8 cellular contexts compared by ENCODE assay signal in genomic region chr1:74673351-74674111, GRCh38. TPM values are rescaled to one million over a fixed set of nuclear protein-coding genes. Genes with fewer than 3 reads are reported as not detected.
DNase-seq lines count a peak whose midpoint lies in the region; ATAC-seq, FAIRE-seq and TF ChIP-seq lines count a peak whose summit lies in the region.

TSS of gene ERICH3 (minus strand) at chr1:74673792. CDS start at chr1:74673519, 273 bp downstream.

- H2AFZ ChIP-seq in osteoblast (ENCODE audit: low read length), result peak within 1 kb of the TSS; percentile 83

- TF ChIP-seq CTCF in A549 (IDR thresholded peaks at IDR 0.05), result no peak
- no peak for TF ChIP-seq CTCF in endothelial cell (IDR thresholded peaks at IDR 0.05; ENCODE audit: unreplicated experiment)
- TF ChIP-seq CTCF in osteoblast (IDR thresholded peaks at IDR 0.05; ENCODE audit: extremely low read depth, low read depth, low read length), result no peak

- no peaks in the 10 kb centered on the region for H3K9me3 Mint-ChIP-seq in endothelial cell (ENCODE audit: unreplicated experiment)

- no peaks in the 10 kb centered on the region for H3K36me3 ChIP-seq in osteoblast (ENCODE audit: insufficient read depth, low read length)

- peaks cover 3% of the 10 kb centered on the region for H3K27me3 Mint-ChIP-seq in endothelial cell (ENCODE audit: unreplicated experiment)

- POLR2A ChIA-PET in A549 (lab: Yijun Ruan, JAX), result no interaction called here

- DNase-seq in A549 (ENCODE audit: low read depth in 1 of 2, low spot score in 1 of 2), result no peak
- DNase-seq in NCI-H1092 (lab: John Stamatoyannopoulos, UW), result peak; percentile 62
- DNase-seq in endothelial cell (ENCODE audit: low spot score), result peak; percentile 20
- peak; percentile 53 for DNase-seq in osteoblast (ENCODE audit: insufficient read length, low spot score, missing footprints)
- no peak for DNase-seq in DMS79 treated with DMSO at 0.1 percent for 48 hours (lab: John Stamatoyannopoulos, UW)
- no peak for DNase-seq in urothelium cell line (ENCODE audit: low spot score)
- no peak for DNase-seq in effector CD8-positive, alpha-beta T cell (lab: John Stamatoyannopoulos, UW)

- H3K4me3 Mint-ChIP-seq in endothelial cell (ENCODE audit: unreplicated experiment), result peak within 1 kb of the TSS; percentile 78

- FAIRE-seq in A549 (lab: Jason Lieb, UNC) (no peak), urothelium cell line (lab: Jason Lieb, UNC) (no peak)

- 0 out of 3 replicates have a peak within 1 kb of the TSS, but pooled peaks have one; percentile 12 for H3K4me3 ChIP-seq in A549
- peak within 1 kb of the TSS; percentile 62 for H3K4me3 ChIP-seq in osteoblast (ENCODE audit: insufficient read depth, low read length)

- peak within 1 kb of the TSS; percentile 66 for H3K4me2 ChIP-seq in A549
- peak within 1 kb of the TSS; percentile 76 for H3K4me2 ChIP-seq in osteoblast (ENCODE audit: insufficient read depth, low read length)

- H3K27me3 ChIP-seq in osteoblast (ENCODE audit: insufficient read depth, low read length), result no peaks in the 10 kb centered on the region

- 62% methylated on average over 7 of the region's 44 CpGs for WGBS in A549 (ENCODE audit: missing lambda C conversion rate)

- H4K20me1 ChIP-seq in osteoblast (ENCODE audit: insufficient read depth, low read length), result no peaks in the 10 kb centered on the region

- no peaks in the 10 kb centered on the region for H3K79me2 ChIP-seq in osteoblast (ENCODE audit: insufficient read depth, low read length)

- TF ChIP-seq POLR2A in A549 (IDR thresholded peaks at IDR 0.05; ENCODE audit: low read length), result no peak

- no peak within 1 kb of the TSS for H3K27ac ChIP-seq in A549
- no peak within 1 kb of the TSS for H3K27ac ChIP-seq in osteoblast (ENCODE audit: low read depth, low read length)

- H3K4me1 ChIP-seq in A549 (no peaks in the 10 kb centered on the region), osteoblast (ENCODE audit: insufficient read depth, low read length) (peaks cover 2% of the 10 kb centered on the region)

- TF ChIP-seq RAD21 in A549 (conservative IDR thresholded peaks at IDR 0.05 in 1 of 2, IDR thresholded peaks at IDR 0.05 in 1 of 2), result no peak

- H3K27ac Mint-ChIP-seq in endothelial cell (ENCODE audit: unreplicated experiment), result no peak within 1 kb of the TSS

- CTCF ChIA-PET in A549 (lab: Yijun Ruan, JAX), result no interaction called here

- TF ChIP-seq EP300 in A549 (IDR thresholded peaks at IDR 0.05), result no peak

- no peaks in the 10 kb centered on the region for H3K4me1 Mint-ChIP-seq in endothelial cell (ENCODE audit: unreplicated experiment)

- H3K9me3 ChIP-seq in A549 (no peaks in the 10 kb centered on the region), osteoblast (ENCODE audit: low read depth, low read length) (no peaks in the 10 kb centered on the region)

- ATAC-seq in A549 (no peak), GM19023 (IDR thresholded peaks at IDR 0.05; ENCODE audit: unreplicated experiment) (peak; percentile 47)

- no peaks in the 10 kb centered on the region for H3K36me3 Mint-ChIP-seq in endothelial cell (ENCODE audit: low read depth, unreplicated experiment)

TF ChIP-seq in A549, 52 proteins besides CTCF, POLR2A, EP300 and RAD21:
- no peak for TF ChIP-seq ZSCAN20 (CRISPR knock-in tag; IDR thresholded peaks at IDR 0.05)
- TF ChIP-seq HOXB5 (CRISPR knock-in tag; IDR thresholded peaks at IDR 0.05), result no peak
- TF ChIP-seq, protein P1, sequence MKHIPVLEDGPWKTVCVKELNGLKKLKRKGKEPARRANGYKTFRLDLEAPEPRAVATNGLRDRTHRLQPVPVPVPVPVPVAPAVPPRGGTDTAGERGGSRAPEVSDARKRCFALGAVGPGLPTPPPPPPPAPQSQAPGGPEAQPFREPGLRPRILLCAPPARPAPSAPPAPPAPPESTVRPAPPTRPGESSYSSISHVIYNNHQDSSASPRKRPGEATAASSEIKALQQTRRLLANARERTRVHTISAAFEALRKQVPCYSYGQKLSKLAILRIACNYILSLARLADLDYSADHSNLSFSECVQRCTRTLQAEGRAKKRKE (CRISPR knock-in tag; IDR thresholded peaks at IDR 0.05; ENCODE audit: low read depth), result no peak
- no peak for TF ChIP-seq SMC3 (IDR thresholded peaks at IDR 0.05)
- no peak for TF ChIP-seq EHF (CRISPR knock-in tag; IDR thresholded peaks at IDR 0.05)
- TF ChIP-seq RCOR1 (IDR thresholded peaks at IDR 0.05; ENCODE audit: low read depth, low read length), result no peak

RNA-seq across cellular contexts. Expression of gene ERICH3, which starts in this region (rescaled TPM):
- polyA plus RNA-seq in A549 (2011; rRNA removed) (not detected in 2 replicates), A549 (2017; fragmentation: RNase III; extraction: RNeasy Plus Mini Kit Qiagen cat#74134 plus additional on column Dnase treatment) (not detected in 3 replicates)
- polyA plus RNA-seq in A549 (2012; cell fraction: cytosol; rRNA removed), result not detected in 2 replicates
- not detected in 2 replicates for polyA plus RNA-seq in A549 (2012; cell fraction: nucleus; rRNA removed)
- not detected in 2 replicates for polyA minus RNA-seq in A549 (2011; rRNA and poly(A)+ RNA removed)
- total RNA-seq in endothelial cell (ENCODE audit: unreplicated experiment) (2.8 TPM), osteoblast (not detected in 2 replicates)

Comparison
In these comparisons a context has a peak if more than half of its experiments do, and no peak if none do; other contexts are left out.
1. Peak in DNase-seq, H3K4me3 ChIP-seq and H3K4me2 ChIP-seq in osteoblast; RNA of the gene not detected or under 1 TPM.
2. DNase-seq: peak in NCI-H1092 (single experiment) and endothelial cell (single experiment); none in A549 (0 of 2), DMS79 treated with DMSO at 0.1 percent for 48 hours (single experiment), urothelium cell line (single experiment) and effector CD8-positive, alpha-beta T cell (single experiment).